In the genomic region with DNA sequence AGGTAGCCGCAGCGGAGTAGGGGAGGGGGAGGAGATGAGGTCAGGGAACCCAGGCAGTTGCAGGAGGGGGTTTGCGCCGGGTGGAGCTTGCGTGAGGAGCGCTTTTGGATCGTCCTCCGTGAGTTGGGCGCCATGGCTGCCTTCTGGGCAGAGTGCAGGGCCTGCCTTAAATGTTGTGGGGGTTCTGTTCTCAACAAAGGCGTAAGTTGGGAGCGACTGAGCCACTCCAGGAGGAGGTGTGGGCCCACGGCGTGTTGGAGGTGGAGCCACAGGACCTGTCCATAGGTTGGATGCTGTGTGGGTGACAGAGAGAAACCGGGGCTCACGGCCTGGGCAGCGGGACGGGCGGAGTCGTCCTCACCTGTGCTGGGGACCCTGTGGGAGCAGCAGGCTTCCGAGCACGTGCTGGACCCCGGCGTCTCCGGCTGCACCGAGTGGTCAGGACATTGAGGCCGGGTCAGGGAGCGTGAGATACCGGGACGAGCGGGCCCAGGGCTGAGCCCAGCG, we compare ENCODE assay signal across 8 cellular contexts. TPM values are rescaled to one million over a fixed set of nuclear protein-coding genes. Genes with fewer than 3 reads are reported as not detected.
DNase-seq lines count a peak whose midpoint lies in the region; ATAC-seq, FAIRE-seq and TF ChIP-seq lines count a peak whose summit lies in the region.

No MANE protein-coding gene starts in this region.

- no peak overlapping the region for H4K91ac ChIP-seq in trophoblast cell (ENCODE audit: low read depth, low read length)

- H3K27me3 ChIP-seq in trophoblast cell (ENCODE audit: insufficient read depth, low read length), result no peaks in the 10 kb centered on the region

- peaks cover 10% of the 10 kb centered on the region for H3K79me1 ChIP-seq in trophoblast cell (ENCODE audit: low read length)

- peak overlapping the region; percentile 52 for H3K4me3 ChIP-seq in fibroblast of pulmonary artery (replicated peaks; ENCODE audit: low read depth, low read length)
- no peak overlapping the region for H3K4me3 ChIP-seq in trophoblast cell (ENCODE audit: low read depth, low read length)

- no peak overlapping the region for H3K4ac ChIP-seq in trophoblast cell (ENCODE audit: low read depth, low read length)

- DNase-seq in activated CD4-positive, alpha-beta T cell treated with anti-CD3 and anti-CD28 coated beads, Interleukin-2, amount 50 U/mL, for 48 hours, result peak; percentile 39 to 52
- no peak for DNase-seq in fibroblast of pulmonary artery (ENCODE audit: low read depth)
- no peak for DNase-seq in trophoblast cell
- DNase-seq in retina, result no peak
- no peak for DNase-seq in NCI-H146 treated with DMSO at 0.1 percent for 48 hours (lab: John Stamatoyannopoulos, UW; ENCODE audit: unreplicated experiment)
- DNase-seq in H54 (ENCODE audit: insufficient read length, low spot score), result no peak
- DNase-seq in AG08395 (ENCODE audit: low spot score), result no peak

- no peak overlapping the region for H3K14ac ChIP-seq in trophoblast cell (ENCODE audit: low read length)

- H3K18ac ChIP-seq in trophoblast cell (ENCODE audit: low read length), result no peak overlapping the region

- H3K23ac ChIP-seq in trophoblast cell (ENCODE audit: low read length), result no peak overlapping the region

- H2BK120ac ChIP-seq in trophoblast cell (ENCODE audit: insufficient read depth, low read length, poor library complexity), result no peak overlapping the region

- no peak for TF ChIP-seq CTCF in fibroblast of pulmonary artery (IDR thresholded peaks at IDR 0.05; ENCODE audit: low read length, missing control alignments)

- no peak overlapping the region for H3K27ac ChIP-seq in trophoblast cell (ENCODE audit: low read depth, low read length)

- ATAC-seq in GM21619 (IDR thresholded peaks at IDR 0.05; ENCODE audit: unreplicated experiment), result peak; percentile 15

- H3K4me2 ChIP-seq in trophoblast cell (ENCODE audit: low read length), result peak overlapping the region; percentile 79

- WGBS in trophoblast cell (ENCODE audit: extremely low coverage, insufficient coverage, insufficient read length), result no CpG with 5 or more reads among the region's 31 CpGs

- H3K4me1 ChIP-seq in trophoblast cell (ENCODE audit: control insufficient read depth in 1 of 2, insufficient read depth in 2 of 2, low read length in 2 of 2), result peaks cover 24 to 33% of the 10 kb centered on the region in 2 experiments

- no peak overlapping the region for H2AK5ac ChIP-seq in trophoblast cell (ENCODE audit: low read length)

- peaks cover 6% of the 10 kb centered on the region for H3K79me2 ChIP-seq in trophoblast cell (ENCODE audit: control insufficient read depth, insufficient read depth, low read length, poor library complexity)

- peaks cover 3 to 8% of the 10 kb centered on the region in 2 experiments for H3K36me3 ChIP-seq in trophoblast cell (ENCODE audit: control insufficient read depth in 1 of 2, insufficient read depth in 2 of 2, low read length in 2 of 2)

- no peak overlapping the region for H2BK12ac ChIP-seq in trophoblast cell (ENCODE audit: low read length)

- H3K9me3 ChIP-seq in trophoblast cell (ENCODE audit: insufficient read depth, low read depth, low read length), result no peaks in the 10 kb centered on the region

- no peak for FAIRE-seq in H54 (lab: Jason Lieb, UNC)

- no peak overlapping the region for H2AFZ ChIP-seq in trophoblast cell (ENCODE audit: insufficient read depth, low read length, poor library complexity)

- TF ChIP-seq POLR2A in H54 (IDR thresholded peaks at IDR 0.05; ENCODE audit: low read depth, low read length), result no peak

- H2BK5ac ChIP-seq in trophoblast cell (ENCODE audit: low read depth, low read length, poor library complexity), result no peak overlapping the region

- no peak overlapping the region for H4K8ac ChIP-seq in trophoblast cell (ENCODE audit: low read depth, low read length)

- H4K12ac ChIP-seq in trophoblast cell (ENCODE audit: low read depth, low read length), result no peak overlapping the region

- H3K9ac ChIP-seq in trophoblast cell (ENCODE audit: low read length), result no peak overlapping the region

RNA-seq across cellular contexts. Expression of a gene that starts 1.1 kb away (rescaled TPM):
- 35.5 and 36.9 TPM in 2 replicates for polyA plus RNA-seq in trophoblast cell (2013)

RNA-seq across cellular contexts. Expression of a gene that starts 9.7 kb away (rescaled TPM):
- polyA plus RNA-seq in trophoblast cell (2013), result not detected in 2 replicates

RNA-seq across cellular contexts. Expression of a gene that starts 11.5 kb away (rescaled TPM):
- polyA plus RNA-seq in trophoblast cell (2013), result not detected in 2 replicates

RNA-seq across cellular contexts. Expression of a gene that starts 19.7 kb away (rescaled TPM):
- 165 and 166 TPM in 2 replicates for polyA plus RNA-seq in trophoblast cell (2013)

RNA-seq across cellular contexts. Expression of a gene that starts 26.0 kb away (rescaled TPM):
- polyA plus RNA-seq in trophoblast cell (2013), result 84.5 and 88.4 TPM in 2 replicates

Comparison
In these comparisons a context has a peak if more than half of its experiments do, and no peak if none do; other contexts are left out.
1. DNase-seq: peak in activated CD4-positive, alpha-beta T cell treated with anti-CD3 and anti-CD28 coated beads, Interleukin-2, amount 50 U/mL, for 48 hours (2 of 2); none in fibroblast of pulmonary artery (single experiment), trophoblast cell (0 of 2), retina (single experiment), NCI-H146 treated with DMSO at 0.1 percent for 48 hours (single experiment), H54 (single experiment) and AG08395 (single experiment).